Comparison of ENCODE assay signal across 2 cellular contexts in the genomic region with DNA sequence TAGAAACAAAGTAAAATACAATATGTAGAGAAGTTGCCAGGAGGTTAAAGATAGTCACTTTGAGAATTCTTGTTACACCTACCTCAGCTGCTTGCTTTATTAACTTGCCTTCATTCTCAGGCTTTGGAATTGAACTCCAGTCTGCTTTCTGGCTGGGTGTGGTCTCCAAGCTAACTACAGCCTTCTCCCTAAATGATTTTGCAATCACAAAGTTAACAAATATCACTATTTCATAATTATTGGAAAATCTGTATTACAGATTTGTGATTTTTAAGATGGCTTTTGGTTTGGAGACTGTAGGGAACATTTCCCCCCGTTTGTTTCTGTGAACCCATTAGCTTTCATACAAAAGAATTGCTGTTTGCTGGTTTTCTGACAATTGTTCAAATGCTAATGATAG.
TF ChIP-seq lines count a peak whose summit lies in the region.

No MANE protein-coding gene starts in this region.

TF ChIP-seq in GM23338, 12 proteins besides CTCF, POLR2A, EP300 and RAD21:
- TF ChIP-seq, protein P1, sequence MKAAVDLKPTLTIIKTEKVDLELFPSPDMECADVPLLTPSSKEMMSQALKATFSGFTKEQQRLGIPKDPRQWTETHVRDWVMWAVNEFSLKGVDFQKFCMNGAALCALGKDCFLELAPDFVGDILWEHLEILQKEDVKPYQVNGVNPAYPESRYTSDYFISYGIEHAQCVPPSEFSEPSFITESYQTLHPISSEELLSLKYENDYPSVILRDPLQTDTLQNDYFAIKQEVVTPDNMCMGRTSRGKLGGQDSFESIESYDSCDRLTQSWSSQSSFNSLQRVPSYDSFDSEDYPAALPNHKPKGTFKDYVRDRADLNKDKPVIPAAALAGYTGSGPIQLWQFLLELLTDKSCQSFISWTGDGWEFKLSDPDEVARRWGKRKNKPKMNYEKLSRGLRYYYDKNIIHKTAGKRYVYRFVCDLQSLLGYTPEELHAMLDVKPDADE (IDR thresholded peaks at IDR 0.05) = no peak
- TF ChIP-seq ZNF331 (CRISPR knock-in tag; IDR thresholded peaks at IDR 0.05; ENCODE audit: low read depth) (no peak), NANOG (IDR thresholded peaks at IDR 0.05; ENCODE audit: borderline replicate concordance) (no peak)

TF ChIP-seq in K562, 482 proteins besides CTCF, POLR2A, EP300 and RAD21:
- TF ChIP-seq CEBPG (CRISPR knock-in tag; IDR thresholded peaks at IDR 0.05) (no peak), CEBPG (tag; conservative IDR thresholded peaks at IDR 0.05 in 1 of 2, IDR thresholded peaks at IDR 0.05 in 1 of 2) (peak; percentile 28 to 46; a peak in 1 of 4 replicates), CEBPB (tag; IDR thresholded peaks at IDR 0.05) (peak; percentile 62), ZMIZ1 (IDR thresholded peaks at IDR 0.05; ENCODE audit: low read depth in 2 of 2, low read length in 2 of 2) (no peak)
